3 cellular contexts compared by ENCODE assay signal in the genomic region with DNA sequence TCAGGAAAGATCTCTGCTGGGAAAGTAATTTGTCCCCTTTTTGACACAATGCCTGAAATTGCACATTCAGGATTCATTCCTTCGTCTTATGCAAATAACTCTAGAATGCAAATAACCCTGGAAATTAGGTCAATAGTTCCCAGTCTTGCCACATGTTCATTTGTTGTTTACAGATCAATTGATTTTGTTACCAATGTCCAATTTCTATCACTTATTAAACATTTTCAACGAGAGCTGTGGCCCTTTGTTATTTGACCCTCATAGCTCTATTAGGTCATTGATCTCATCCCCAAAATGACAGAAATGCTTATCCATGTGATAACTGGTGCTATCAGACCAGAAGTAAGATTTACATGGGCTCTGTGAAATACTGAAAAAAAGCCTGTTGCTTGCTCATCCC.
TF ChIP-seq lines count a peak whose summit lies in the region.

No MANE protein-coding gene starts in this region.

TF ChIP-seq in liver, 16 proteins besides CTCF, POLR2A, EP300 and RAD21:
- TF ChIP-seq SP1 (IDR thresholded peaks at IDR 0.05): peak; percentile 56
- no peak for TF ChIP-seq TAF1 (conservative IDR thresholded peaks at IDR 0.05)
- peak; percentile 4 to 63 for TF ChIP-seq HNF4A (conservative IDR thresholded peaks at IDR 0.05)
- TF ChIP-seq, protein P1, sequence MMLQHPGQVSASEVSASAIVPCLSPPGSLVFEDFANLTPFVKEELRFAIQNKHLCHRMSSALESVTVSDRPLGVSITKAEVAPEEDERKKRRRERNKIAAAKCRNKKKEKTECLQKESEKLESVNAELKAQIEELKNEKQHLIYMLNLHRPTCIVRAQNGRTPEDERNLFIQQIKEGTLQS (IDR thresholded peaks at IDR 0.05): no peak
- peak; percentile 41 to 77 for TF ChIP-seq RXRA (IDR thresholded peaks at IDR 0.05)
- TF ChIP-seq HNF4G (IDR thresholded peaks at IDR 0.05): no peak
- no peak for TF ChIP-seq GABPA (IDR thresholded peaks at IDR 0.05 in 1 of 2, conservative IDR thresholded peaks at IDR 0.05 in 1 of 2)
- TF ChIP-seq, protein P2, sequence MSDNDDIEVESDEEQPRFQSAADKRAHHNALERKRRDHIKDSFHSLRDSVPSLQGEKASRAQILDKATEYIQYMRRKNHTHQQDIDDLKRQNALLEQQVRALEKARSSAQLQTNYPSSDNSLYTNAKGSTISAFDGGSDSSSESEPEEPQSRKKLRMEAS (IDR thresholded peaks at IDR 0.05): no peak
- TF ChIP-seq FOXA2 (IDR thresholded peaks at IDR 0.05): peak; percentile 19
TF ChIP-seq in liver: peak in this region for 4.

TF ChIP-seq in HepG2, 621 proteins besides CTCF, POLR2A, EP300 and RAD21:
- TF ChIP-seq CHCHD3 (CRISPR knock-in tag; IDR thresholded peaks at IDR 0.05) (no peak), NFYB (CRISPR knock-in tag; IDR thresholded peaks at IDR 0.05) (no peak), ZNF572 (CRISPR knock-in tag; IDR thresholded peaks at IDR 0.05) (no peak), ERF (CRISPR knock-in tag; IDR thresholded peaks at IDR 0.05) (no peak), FOXC1 (CRISPR knock-in tag; IDR thresholded peaks at IDR 0.05; ENCODE audit: borderline replicate concordance) (no peak), SUZ12 (IDR thresholded peaks at IDR 0.05; ENCODE audit: low read depth, low read length) (no peak), SIX4 (CRISPR knock-in tag; IDR thresholded peaks at IDR 0.05) (no peak), MTF2 (CRISPR knock-in tag; IDR thresholded peaks at IDR 0.05; ENCODE audit: borderline replicate concordance) (no peak), CBFB (CRISPR knock-in tag; IDR thresholded peaks at IDR 0.05) (no peak), MYC (CRISPR knock-in tag; IDR thresholded peaks at IDR 0.05; ENCODE audit: borderline replicate concordance) (no peak), CEBPG (CRISPR knock-in tag; IDR thresholded peaks at IDR 0.05) (no peak), ZNF737 (CRISPR knock-in tag; IDR thresholded peaks at IDR 0.05; ENCODE audit: borderline replicate concordance) (no peak), ZNF589 (CRISPR knock-in tag; conservative IDR thresholded peaks at IDR 0.05) (no peak), FOXK1 (CRISPR knock-in tag; IDR thresholded peaks at IDR 0.05; ENCODE audit: borderline replicate concordance, low read depth) (no peak), ESRRA (CRISPR knock-in tag; IDR thresholded peaks at IDR 0.05; ENCODE audit: low read depth) (no peak), BRCA1 (CRISPR knock-in tag; IDR thresholded peaks at IDR 0.05) (no peak), HDAC6 (IDR thresholded peaks at IDR 0.05; ENCODE audit: low read depth, low read length) (no peak), HOXA7 (CRISPR knock-in tag; IDR thresholded peaks at IDR 0.05) (no peak)
- TF ChIP-seq, protein P3, sequence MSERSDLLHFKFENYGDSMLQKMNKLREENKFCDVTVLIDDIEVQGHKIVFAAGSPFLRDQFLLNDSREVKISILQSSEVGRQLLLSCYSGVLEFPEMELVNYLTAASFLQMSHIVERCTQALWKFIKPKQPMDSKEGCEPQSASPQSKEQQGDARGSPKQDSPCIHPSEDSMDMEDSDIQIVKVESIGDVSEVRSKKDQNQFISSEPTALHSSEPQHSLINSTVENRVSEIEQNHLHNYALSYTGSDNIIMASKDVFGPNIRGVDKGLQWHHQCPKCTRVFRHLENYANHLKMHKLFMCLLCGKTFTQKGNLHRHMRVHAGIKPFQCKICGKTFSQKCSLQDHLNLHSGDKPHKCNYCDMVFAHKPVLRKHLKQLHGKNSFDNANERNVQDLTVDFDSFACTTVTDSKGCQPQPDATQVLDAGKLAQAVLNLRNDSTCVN (CRISPR knock-in tag; IDR thresholded peaks at IDR 0.05; ENCODE audit: borderline replicate concordance): no peak
- TF ChIP-seq, protein P4, sequence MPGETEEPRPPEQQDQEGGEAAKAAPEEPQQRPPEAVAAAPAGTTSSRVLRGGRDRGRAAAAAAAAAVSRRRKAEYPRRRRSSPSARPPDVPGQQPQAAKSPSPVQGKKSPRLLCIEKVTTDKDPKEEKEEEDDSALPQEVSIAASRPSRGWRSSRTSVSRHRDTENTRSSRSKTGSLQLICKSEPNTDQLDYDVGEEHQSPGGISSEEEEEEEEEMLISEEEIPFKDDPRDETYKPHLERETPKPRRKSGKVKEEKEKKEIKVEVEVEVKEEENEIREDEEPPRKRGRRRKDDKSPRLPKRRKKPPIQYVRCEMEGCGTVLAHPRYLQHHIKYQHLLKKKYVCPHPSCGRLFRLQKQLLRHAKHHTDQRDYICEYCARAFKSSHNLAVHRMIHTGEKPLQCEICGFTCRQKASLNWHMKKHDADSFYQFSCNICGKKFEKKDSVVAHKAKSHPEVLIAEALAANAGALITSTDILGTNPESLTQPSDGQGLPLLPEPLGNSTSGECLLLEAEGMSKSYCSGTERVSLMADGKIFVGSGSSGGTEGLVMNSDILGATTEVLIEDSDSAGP (CRISPR knock-in tag; IDR thresholded peaks at IDR 0.05; ENCODE audit: borderline replicate concordance): no peak

TF ChIP-seq in neural cell, 6 proteins besides CTCF, POLR2A, EP300 and RAD21:
- TF ChIP-seq, protein P5, sequence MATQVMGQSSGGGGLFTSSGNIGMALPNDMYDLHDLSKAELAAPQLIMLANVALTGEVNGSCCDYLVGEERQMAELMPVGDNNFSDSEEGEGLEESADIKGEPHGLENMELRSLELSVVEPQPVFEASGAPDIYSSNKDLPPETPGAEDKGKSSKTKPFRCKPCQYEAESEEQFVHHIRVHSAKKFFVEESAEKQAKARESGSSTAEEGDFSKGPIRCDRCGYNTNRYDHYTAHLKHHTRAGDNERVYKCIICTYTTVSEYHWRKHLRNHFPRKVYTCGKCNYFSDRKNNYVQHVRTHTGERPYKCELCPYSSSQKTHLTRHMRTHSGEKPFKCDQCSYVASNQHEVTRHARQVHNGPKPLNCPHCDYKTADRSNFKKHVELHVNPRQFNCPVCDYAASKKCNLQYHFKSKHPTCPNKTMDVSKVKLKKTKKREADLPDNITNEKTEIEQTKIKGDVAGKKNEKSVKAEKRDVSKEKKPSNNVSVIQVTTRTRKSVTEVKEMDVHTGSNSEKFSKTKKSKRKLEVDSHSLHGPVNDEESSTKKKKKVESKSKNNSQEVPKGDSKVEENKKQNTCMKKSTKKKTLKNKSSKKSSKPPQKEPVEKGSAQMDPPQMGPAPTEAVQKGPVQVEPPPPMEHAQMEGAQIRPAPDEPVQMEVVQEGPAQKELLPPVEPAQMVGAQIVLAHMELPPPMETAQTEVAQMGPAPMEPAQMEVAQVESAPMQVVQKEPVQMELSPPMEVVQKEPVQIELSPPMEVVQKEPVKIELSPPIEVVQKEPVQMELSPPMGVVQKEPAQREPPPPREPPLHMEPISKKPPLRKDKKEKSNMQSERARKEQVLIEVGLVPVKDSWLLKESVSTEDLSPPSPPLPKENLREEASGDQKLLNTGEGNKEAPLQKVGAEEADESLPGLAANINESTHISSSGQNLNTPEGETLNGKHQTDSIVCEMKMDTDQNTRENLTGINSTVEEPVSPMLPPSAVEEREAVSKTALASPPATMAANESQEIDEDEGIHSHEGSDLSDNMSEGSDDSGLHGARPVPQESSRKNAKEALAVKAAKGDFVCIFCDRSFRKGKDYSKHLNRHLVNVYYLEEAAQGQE (IDR thresholded peaks at IDR 0.05; ENCODE audit: borderline replicate concordance): no peak
- TF ChIP-seq SMC3 (conservative IDR thresholded peaks at IDR 0.05; ENCODE audit: poor library complexity) (no peak), MXI1 (conservative IDR thresholded peaks at IDR 0.05; ENCODE audit: poor library complexity, severe bottlenecking) (no peak)
TF ChIP-seq in neural cell: peak in this region for 0.
